Comparison of ENCODE assay signal across 32 cellular contexts in genomic region chr1:216323344-216323743, GRCh38.
"Had no signal": no experiment of that assay in that cellular context is flagged by ENCODE, and none has a peak within 500 bp of the region (broad histone marks: within the 10 kb centered on the region; RNA-seq: fewer than 3 reads in every experiment).

No MANE protein-coding gene starts in this region.

- H3K9me3 Mint-ChIP-seq: activated CD4-positive, alpha-beta T cell treated with anti-CD3 and anti-CD28 coated beads, Interleukin-2, amount 10 ng/mL, durations not matched to agents 24 days and 14 days; activated T-helper 1 cell treated with anti-CD3 and anti-CD28 coated beads, Interleukin-12 subunit alpha, Interleukin-12 subunit beta, Interleukin-2, Interleukin-4 antibody, amounts not matched to agents 30 ng/mL and 10 ng/mL and 1 ng/mL, durations not matched to agents 14 hours and 24 hours and 36 hours had no signal

- H3K4me1 Mint-ChIP-seq: activated CD4-positive, alpha-beta T cell treated with anti-CD3 and anti-CD28 coated beads for 36 hours; activated CD4-positive, alpha-beta T cell treated with anti-CD3 and anti-CD28 coated beads, Interleukin-2, amount 10 ng/mL, durations not matched to agents 24 days and 14 days; activated CD8-positive, alpha-beta memory T cell treated with anti-CD3 and anti-CD28 coated beads, Interleukin-2, amount 10 ng/mL, durations not matched to agents 7 days and 5 days; activated naive CD4-positive, alpha-beta T cell treated with anti-CD3 and anti-CD28 coated beads, Interleukin-2, amount 10 ng/mL, durations not matched to agents 7 days and 5 days; activated naive CD8-positive, alpha-beta T cell treated with anti-CD3 and anti-CD28 coated beads, Interleukin-2, amount 10 ng/mL, durations not matched to agents 7 days and 5 days; brain; T-helper 17 cell had no signal

- DNase-seq: activated CD4-positive, alpha-beta memory T cell treated with anti-CD3 and anti-CD28 coated beads for 36 hours; activated CD4-positive, alpha-beta T cell treated with anti-CD3 and anti-CD28 coated beads for 36 hours; activated CD4-positive, alpha-beta T cell treated with anti-CD3 and anti-CD28 coated beads, Interleukin-2, amount 10 ng/mL, durations not matched to agents 24 days and 14 days; activated CD4-positive, CD25-positive, alpha-beta regulatory T cell; activated CD4-positive, CD25-positive, alpha-beta regulatory T cell treated with anti-CD3 and anti-CD28 coated beads, Interleukin-2, amount 50 U/mL, for 72 hours; activated CD8-positive, alpha-beta memory T cell treated with anti-CD3 and anti-CD28 coated beads, Interleukin-2, amount 10 ng/mL, durations not matched to agents 7 days and 5 days; activated CD8-positive, alpha-beta memory T cell treated with anti-CD3 and anti-CD28 coated beads, Interleukin-2, amount 50 U/mL, for 4 hours; activated CD8-positive, alpha-beta T cell treated with anti-CD3 and anti-CD28 coated beads, Interleukin-2, amount 10 ng/mL, durations not matched to agents 7 days and 5 days; activated effector memory CD4-positive, alpha-beta T cell treated with anti-CD3 and anti-CD28 coated beads, Interleukin-2, amount 50 U/mL, for 16 hours; activated naive CD4-positive, alpha-beta T cell treated with anti-CD3 and anti-CD28 coated beads, Interleukin-2, amount 10 ng/mL, durations not matched to agents 7 days and 5 days; activated naive CD8-positive, alpha-beta T cell treated with anti-CD3 and anti-CD28 coated beads, Interleukin-2, amount 10 ng/mL, durations not matched to agents 7 days and 5 days; activated T-cell treated with anti-CD3 and anti-CD28 coated beads, Interleukin-2, amount 50 U/mL, for 1 hour; activated T-cell treated with anti-CD3 and anti-CD28 coated beads, Interleukin-2, amount 50 U/mL, for 48 hours; central memory CD4-positive, alpha-beta T cell; cortex of kidney; dermis blood vessel endothelial cell; effector CD4-positive, alpha-beta T cell; effector memory CD8-positive, alpha-beta T cell; erythroblast; foreskin keratinocyte; gastrocnemius medialis; heart right ventricle; T-helper 17 cell had no signal

- H3K36me3 ChIP-seq: ascending aorta, breast epithelium, cardiac muscle cell, esophagus muscularis mucosa, gastrocnemius medialis, heart right ventricle had no signal

- H3K4me3 Mint-ChIP-seq: activated CD4-positive, alpha-beta memory T cell treated with anti-CD3 and anti-CD28 coated beads for 36 hours; activated CD4-positive, alpha-beta T cell treated with anti-CD3 and anti-CD28 coated beads for 36 hours; activated CD4-positive, alpha-beta T cell treated with anti-CD3 and anti-CD28 coated beads, Interleukin-2, amount 10 ng/mL, durations not matched to agents 24 days and 14 days; activated CD8-positive, alpha-beta memory T cell treated with anti-CD3 and anti-CD28 coated beads, Interleukin-2, amount 10 ng/mL, durations not matched to agents 7 days and 5 days; activated CD8-positive, alpha-beta T cell treated with anti-CD3 and anti-CD28 coated beads, Interleukin-2, amount 10 ng/mL, durations not matched to agents 7 days and 5 days; activated naive CD4-positive, alpha-beta T cell treated with anti-CD3 and anti-CD28 coated beads, Interleukin-2, amount 10 ng/mL, durations not matched to agents 7 days and 5 days; activated naive CD8-positive, alpha-beta T cell treated with anti-CD3 and anti-CD28 coated beads, Interleukin-2, amount 10 ng/mL, durations not matched to agents 7 days and 5 days; activated T-helper 1 cell treated with anti-CD3 and anti-CD28 coated beads, Interleukin-12 subunit alpha, Interleukin-12 subunit beta, Interleukin-2, Interleukin-4 antibody, amounts not matched to agents 30 ng/mL and 10 ng/mL and 1 ng/mL, durations not matched to agents 14 hours and 24 hours and 36 hours; brain; effector memory CD8-positive, alpha-beta T cell; T-helper 17 cell had no signal

- H3K4me1 ChIP-seq: ascending aorta, breast epithelium, esophagus muscularis mucosa, gastrocnemius medialis, heart right ventricle had no signal

- H3K9me3 ChIP-seq: ascending aorta, breast epithelium, gastrocnemius medialis had no signal

- H2AFZ ChIP-seq: hepatocyte had no signal

- H3K27me3 Mint-ChIP-seq: activated CD4-positive, alpha-beta memory T cell treated with anti-CD3 and anti-CD28 coated beads for 36 hours; activated CD4-positive, alpha-beta T cell treated with anti-CD3 and anti-CD28 coated beads for 36 hours; activated CD4-positive, alpha-beta T cell treated with anti-CD3 and anti-CD28 coated beads, Interleukin-2, amount 10 ng/mL, durations not matched to agents 24 days and 14 days; activated CD8-positive, alpha-beta memory T cell treated with anti-CD3 and anti-CD28 coated beads, Interleukin-2, amount 10 ng/mL, durations not matched to agents 7 days and 5 days; activated naive CD4-positive, alpha-beta T cell treated with anti-CD3 and anti-CD28 coated beads, Interleukin-2, amount 10 ng/mL, durations not matched to agents 7 days and 5 days; activated naive CD8-positive, alpha-beta T cell treated with anti-CD3 and anti-CD28 coated beads, Interleukin-2, amount 10 ng/mL, durations not matched to agents 7 days and 5 days; brain; effector memory CD8-positive, alpha-beta T cell; T-helper 17 cell had no signal

- H3K27ac Mint-ChIP-seq: activated CD4-positive, alpha-beta memory T cell treated with anti-CD3 and anti-CD28 coated beads for 36 hours; activated CD4-positive, alpha-beta T cell treated with anti-CD3 and anti-CD28 coated beads for 36 hours; activated CD4-positive, alpha-beta T cell treated with anti-CD3 and anti-CD28 coated beads, Interleukin-2, amount 10 ng/mL, durations not matched to agents 24 days and 14 days; activated CD8-positive, alpha-beta memory T cell treated with anti-CD3 and anti-CD28 coated beads, Interleukin-2, amount 10 ng/mL, durations not matched to agents 7 days and 5 days; activated CD8-positive, alpha-beta T cell treated with anti-CD3 and anti-CD28 coated beads, Interleukin-2, amount 10 ng/mL, durations not matched to agents 7 days and 5 days; activated naive CD4-positive, alpha-beta T cell treated with anti-CD3 and anti-CD28 coated beads, Interleukin-2, amount 10 ng/mL, durations not matched to agents 7 days and 5 days; activated naive CD4-positive, alpha-beta T cell treated with anti-CD3 and anti-CD28 coated beads, Interleukin-2, amount 50 U/mL, for 72 hours; activated naive CD8-positive, alpha-beta T cell treated with anti-CD3 and anti-CD28 coated beads, Interleukin-2, amount 10 ng/mL, durations not matched to agents 7 days and 5 days; activated T-helper 1 cell treated with anti-CD3 and anti-CD28 coated beads, Interleukin-12 subunit alpha, Interleukin-12 subunit beta, Interleukin-2, Interleukin-4 antibody, amounts not matched to agents 30 ng/mL and 10 ng/mL and 1 ng/mL, durations not matched to agents 14 hours and 24 hours and 36 hours; activated T-helper 2 cell treated with anti-CD3 and anti-CD28 coated beads, Interferon-gamma antibody, Interleukin-2, Interleukin-4, amounts not matched to agents 10 μg/mL and 5 μg/mL and 100 μg/mL, durations not matched to agents 14 hours and 24 hours and 36 hours; brain; effector memory CD8-positive, alpha-beta T cell; T-helper 17 cell had no signal

- ATAC-seq: activated CD4-positive, alpha-beta T cell treated with anti-CD3 and anti-CD28 coated beads for 36 hours; activated CD8-positive, alpha-beta memory T cell treated with anti-CD3 and anti-CD28 coated beads, Interleukin-2, amount 10 ng/mL, durations not matched to agents 7 days and 5 days; activated CD8-positive, alpha-beta T cell treated with anti-CD3 and anti-CD28 coated beads, Interleukin-2, amount 10 ng/mL, durations not matched to agents 7 days and 5 days; activated naive CD4-positive, alpha-beta T cell treated with anti-CD3 and anti-CD28 coated beads, Interleukin-2, amount 50 U/mL, for 72 hours; effector memory CD8-positive, alpha-beta T cell; foreskin keratinocyte; gastrocnemius medialis; heart right ventricle; T-helper 17 cell had no signal

- H3K27me3 ChIP-seq: ascending aorta, breast epithelium, cardiac muscle cell, esophagus muscularis mucosa, foreskin keratinocyte, gastrocnemius medialis, heart right ventricle, hepatocyte had no signal

- H3K27ac ChIP-seq: ascending aorta, breast epithelium, cardiac muscle cell, esophagus muscularis mucosa, foreskin keratinocyte, gastrocnemius medialis, heart right ventricle, hepatocyte had no signal

- H3K36me3 Mint-ChIP-seq: activated CD4-positive, alpha-beta memory T cell treated with anti-CD3 and anti-CD28 coated beads for 36 hours; activated CD8-positive, alpha-beta memory T cell treated with anti-CD3 and anti-CD28 coated beads, Interleukin-2, amount 10 ng/mL, durations not matched to agents 7 days and 5 days; activated naive CD4-positive, alpha-beta T cell treated with anti-CD3 and anti-CD28 coated beads, Interleukin-2, amount 10 ng/mL, durations not matched to agents 7 days and 5 days; activated naive CD4-positive, alpha-beta T cell treated with anti-CD3 and anti-CD28 coated beads, Interleukin-2, amount 50 U/mL, for 72 hours; activated naive CD8-positive, alpha-beta T cell treated with anti-CD3 and anti-CD28 coated beads, Interleukin-2, amount 10 ng/mL, durations not matched to agents 7 days and 5 days; brain had no signal

- H3K4me2 ChIP-seq: hepatocyte had no signal

- H3K4me3 ChIP-seq: ascending aorta, breast epithelium, cardiac muscle cell, esophagus muscularis mucosa, gastrocnemius medialis, heart right ventricle, hepatocyte had no signal

- H3K79me2 ChIP-seq: hepatocyte had no signal
